In the genomic region with DNA sequence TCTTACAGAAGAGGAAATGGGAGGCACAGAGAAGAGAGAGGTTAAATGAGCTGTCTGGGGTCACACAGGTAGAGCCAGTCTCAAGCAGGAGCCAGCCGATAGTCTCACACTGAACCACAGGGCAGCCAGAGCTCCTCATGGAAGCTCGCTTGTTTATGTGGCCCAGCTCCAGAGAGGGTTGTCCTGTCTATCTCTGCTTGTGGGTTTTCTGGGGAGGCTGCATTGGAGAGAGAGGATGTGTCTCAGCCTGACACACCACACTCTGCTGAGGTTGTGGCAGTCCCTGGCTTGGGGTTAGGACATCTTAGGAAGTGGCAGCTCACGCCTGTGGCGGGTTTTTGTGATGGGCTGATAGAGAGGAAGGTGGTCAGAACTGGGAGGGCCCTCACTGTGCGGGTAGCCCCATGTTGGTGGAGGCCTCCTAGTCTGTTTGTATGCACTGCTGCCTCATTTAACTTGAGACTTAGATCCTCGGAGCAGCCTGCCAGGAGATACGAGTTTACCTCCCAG, we compare ENCODE assay signal across 1 cellular context.
TF ChIP-seq lines count a peak whose summit lies in the region.

No MANE protein-coding gene starts in this region.

TF ChIP-seq in H1, 55 proteins besides CTCF, POLR2A, EP300 and RAD21:
- TF ChIP-seq RNF2 (IDR thresholded peaks at IDR 0.05; ENCODE audit: borderline replicate concordance, low read depth, low read length, missing control alignments, poor library complexity, severe bottlenecking) (no peak), CHD2 (IDR thresholded peaks at IDR 0.05; ENCODE audit: low read length) (no peak)
- TF ChIP-seq, protein P1, sequence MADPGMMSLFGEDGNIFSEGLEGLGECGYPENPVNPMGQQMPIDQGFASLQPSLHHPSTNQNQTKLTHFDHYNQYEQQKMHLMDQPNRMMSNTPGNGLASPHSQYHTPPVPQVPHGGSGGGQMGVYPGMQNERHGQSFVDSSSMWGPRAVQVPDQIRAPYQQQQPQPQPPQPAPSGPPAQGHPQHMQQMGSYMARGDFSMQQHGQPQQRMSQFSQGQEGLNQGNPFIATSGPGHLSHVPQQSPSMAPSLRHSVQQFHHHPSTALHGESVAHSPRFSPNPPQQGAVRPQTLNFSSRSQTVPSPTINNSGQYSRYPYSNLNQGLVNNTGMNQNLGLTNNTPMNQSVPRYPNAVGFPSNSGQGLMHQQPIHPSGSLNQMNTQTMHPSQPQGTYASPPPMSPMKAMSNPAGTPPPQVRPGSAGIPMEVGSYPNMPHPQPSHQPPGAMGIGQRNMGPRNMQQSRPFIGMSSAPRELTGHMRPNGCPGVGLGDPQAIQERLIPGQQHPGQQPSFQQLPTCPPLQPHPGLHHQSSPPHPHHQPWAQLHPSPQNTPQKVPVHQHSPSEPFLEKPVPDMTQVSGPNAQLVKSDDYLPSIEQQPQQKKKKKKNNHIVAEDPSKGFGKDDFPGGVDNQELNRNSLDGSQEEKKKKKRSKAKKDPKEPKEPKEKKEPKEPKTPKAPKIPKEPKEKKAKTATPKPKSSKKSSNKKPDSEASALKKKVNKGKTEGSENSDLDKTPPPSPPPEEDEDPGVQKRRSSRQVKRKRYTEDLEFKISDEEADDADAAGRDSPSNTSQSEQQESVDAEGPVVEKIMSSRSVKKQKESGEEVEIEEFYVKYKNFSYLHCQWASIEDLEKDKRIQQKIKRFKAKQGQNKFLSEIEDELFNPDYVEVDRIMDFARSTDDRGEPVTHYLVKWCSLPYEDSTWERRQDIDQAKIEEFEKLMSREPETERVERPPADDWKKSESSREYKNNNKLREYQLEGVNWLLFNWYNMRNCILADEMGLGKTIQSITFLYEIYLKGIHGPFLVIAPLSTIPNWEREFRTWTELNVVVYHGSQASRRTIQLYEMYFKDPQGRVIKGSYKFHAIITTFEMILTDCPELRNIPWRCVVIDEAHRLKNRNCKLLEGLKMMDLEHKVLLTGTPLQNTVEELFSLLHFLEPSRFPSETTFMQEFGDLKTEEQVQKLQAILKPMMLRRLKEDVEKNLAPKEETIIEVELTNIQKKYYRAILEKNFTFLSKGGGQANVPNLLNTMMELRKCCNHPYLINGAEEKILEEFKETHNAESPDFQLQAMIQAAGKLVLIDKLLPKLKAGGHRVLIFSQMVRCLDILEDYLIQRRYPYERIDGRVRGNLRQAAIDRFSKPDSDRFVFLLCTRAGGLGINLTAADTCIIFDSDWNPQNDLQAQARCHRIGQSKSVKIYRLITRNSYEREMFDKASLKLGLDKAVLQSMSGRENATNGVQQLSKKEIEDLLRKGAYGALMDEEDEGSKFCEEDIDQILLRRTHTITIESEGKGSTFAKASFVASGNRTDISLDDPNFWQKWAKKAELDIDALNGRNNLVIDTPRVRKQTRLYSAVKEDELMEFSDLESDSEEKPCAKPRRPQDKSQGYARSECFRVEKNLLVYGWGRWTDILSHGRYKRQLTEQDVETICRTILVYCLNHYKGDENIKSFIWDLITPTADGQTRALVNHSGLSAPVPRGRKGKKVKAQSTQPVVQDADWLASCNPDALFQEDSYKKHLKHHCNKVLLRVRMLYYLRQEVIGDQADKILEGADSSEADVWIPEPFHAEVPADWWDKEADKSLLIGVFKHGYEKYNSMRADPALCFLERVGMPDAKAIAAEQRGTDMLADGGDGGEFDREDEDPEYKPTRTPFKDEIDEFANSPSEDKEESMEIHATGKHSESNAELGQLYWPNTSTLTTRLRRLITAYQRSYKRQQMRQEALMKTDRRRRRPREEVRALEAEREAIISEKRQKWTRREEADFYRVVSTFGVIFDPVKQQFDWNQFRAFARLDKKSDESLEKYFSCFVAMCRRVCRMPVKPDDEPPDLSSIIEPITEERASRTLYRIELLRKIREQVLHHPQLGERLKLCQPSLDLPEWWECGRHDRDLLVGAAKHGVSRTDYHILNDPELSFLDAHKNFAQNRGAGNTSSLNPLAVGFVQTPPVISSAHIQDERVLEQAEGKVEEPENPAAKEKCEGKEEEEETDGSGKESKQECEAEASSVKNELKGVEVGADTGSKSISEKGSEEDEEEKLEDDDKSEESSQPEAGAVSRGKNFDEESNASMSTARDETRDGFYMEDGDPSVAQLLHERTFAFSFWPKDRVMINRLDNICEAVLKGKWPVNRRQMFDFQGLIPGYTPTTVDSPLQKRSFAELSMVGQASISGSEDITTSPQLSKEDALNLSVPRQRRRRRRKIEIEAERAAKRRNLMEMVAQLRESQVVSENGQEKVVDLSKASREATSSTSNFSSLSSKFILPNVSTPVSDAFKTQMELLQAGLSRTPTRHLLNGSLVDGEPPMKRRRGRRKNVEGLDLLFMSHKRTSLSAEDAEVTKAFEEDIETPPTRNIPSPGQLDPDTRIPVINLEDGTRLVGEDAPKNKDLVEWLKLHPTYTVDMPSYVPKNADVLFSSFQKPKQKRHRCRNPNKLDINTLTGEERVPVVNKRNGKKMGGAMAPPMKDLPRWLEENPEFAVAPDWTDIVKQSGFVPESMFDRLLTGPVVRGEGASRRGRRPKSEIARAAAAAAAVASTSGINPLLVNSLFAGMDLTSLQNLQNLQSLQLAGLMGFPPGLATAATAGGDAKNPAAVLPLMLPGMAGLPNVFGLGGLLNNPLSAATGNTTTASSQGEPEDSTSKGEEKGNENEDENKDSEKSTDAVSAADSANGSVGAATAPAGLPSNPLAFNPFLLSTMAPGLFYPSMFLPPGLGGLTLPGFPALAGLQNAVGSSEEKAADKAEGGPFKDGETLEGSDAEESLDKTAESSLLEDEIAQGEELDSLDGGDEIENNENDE (IDR thresholded peaks at IDR 0.05; ENCODE audit: insufficient replicate concordance, low read length): no peak
